ENCODE assay signal across 12 cellular contexts in genomic region chr7:127911968-127912511, GRCh38.
DNase-seq lines count a peak whose midpoint lies in the region; ATAC-seq lines count a peak whose summit lies in the region.
"Had no signal": no experiment of that assay in that cellular context is flagged by ENCODE, and none has a peak within 500 bp of the region (broad histone marks: within the 10 kb centered on the region; RNA-seq: fewer than 3 reads in every experiment).

No MANE protein-coding gene starts in this region.

- DNase-seq in RPMI8226 (peak; percentile 47), NCI-H1417 (lab: John Stamatoyannopoulos, UW) (no peak), middle frontal gyrus (ENCODE audit: extremely low spot score, low spot score) (no peak), NCI-H1105 (lab: John Stamatoyannopoulos, UW) (no peak)
- DNase-seq in stimulated activated CD4-positive, alpha-beta T cell treated with anti-CD3 and anti-CD28 coated beads, Interleukin-12 subunit alpha, Interleukin-12 subunit beta, amount 100 ng/mL, for 4 hours, result no peak
- DNase-seq: amniotic stem cell, endodermal cell, H9, T-cell had no signal

- peak; percentile 88 for ATAC-seq in GM18868 (IDR thresholded peaks at IDR 0.05; ENCODE audit: unreplicated experiment)
- peak; percentile 84 for ATAC-seq in GM21528 (IDR thresholded peaks at IDR 0.05; ENCODE audit: low FRiP score, unreplicated experiment)
- peak; percentile 87 for ATAC-seq in HG03066 (IDR thresholded peaks at IDR 0.05; ENCODE audit: low read depth, unreplicated experiment)
- ATAC-seq: T-cell had no signal
